In the genomic region with DNA sequence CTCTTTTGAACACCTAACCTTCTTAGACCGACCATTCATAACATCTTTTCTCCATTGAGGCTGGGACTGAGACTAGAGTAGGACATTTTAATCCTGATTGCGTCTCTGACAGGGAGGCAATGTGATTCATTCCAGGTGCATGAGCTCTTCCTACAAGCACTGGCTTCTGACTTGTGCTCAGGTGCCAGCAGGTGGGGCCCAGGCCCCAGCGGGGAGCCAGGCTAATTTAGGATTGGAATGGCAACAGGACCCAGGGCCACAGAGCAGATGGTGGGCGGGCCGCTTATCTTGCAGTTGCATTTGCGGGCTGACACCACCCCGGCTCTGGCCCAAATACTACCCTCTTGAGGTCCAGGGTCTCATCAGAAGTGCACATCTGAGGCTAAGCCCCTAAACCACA, we compare ENCODE assay signal across 34 cellular contexts. TPM values are rescaled to one million over a fixed set of nuclear protein-coding genes. Genes with fewer than 3 reads are reported as not detected.
DNase-seq lines count a peak whose midpoint lies in the region; ATAC-seq and TF ChIP-seq lines count a peak whose summit lies in the region.
"Had no signal": no experiment of that assay in that cellular context is flagged by ENCODE, and none has a peak within 500 bp of the region (broad histone marks: within the 10 kb centered on the region; RNA-seq: fewer than 3 reads in every experiment).

No MANE protein-coding gene starts in this region.

- DNase-seq in left ventricle myocardium superior (no peak), Right ventricle myocardium inferior (ENCODE audit: missing footprints) (no peak), WTC11 (ENCODE audit: low spot score) (no peak), left colon (peak; percentile 50 to 62), esophagus squamous epithelium (lab: John Stamatoyannopoulos, UW) (no peak), thyroid gland (no peak)
- DNase-seq in activated CD4-positive, alpha-beta T cell treated with anti-CD3 and anti-CD28 coated beads for 1 hour, result no peak
- DNase-seq: activated CD4-positive, alpha-beta T cell treated with anti-CD3 and anti-CD28 coated beads, Interleukin-2, amount 50 U/mL, for 4 hours; activated CD8-positive, alpha-beta memory T cell treated with anti-CD3 and anti-CD28 coated beads, Interleukin-2, amount 50 U/mL, for 4 hours; activated naive CD4-positive, alpha-beta T cell treated with anti-CD3 and anti-CD28 coated beads, Interleukin-2, amount 10 ng/mL, durations not matched to agents 7 days and 5 days; CD8-positive, alpha-beta T cell; DMS153; effector memory CD8-positive, alpha-beta T cell; GOT3; hippocampal formation; immature natural killer cell; IMR-90; mesendoderm; naive B cell; NCI-H1105 treated with DMSO at 0.1 percent for 48 hours; NCI-H510A; PC-3; SHP77; sigmoid colon; stimulated activated CD4-positive, alpha-beta T cell treated with anti-CD3 and anti-CD28 coated beads, Interleukin-15, amount 100 ng/mL, for 24 hours; stimulated activated naive B cell treated with anti-CD40 and anti-IgM and Interleukin-4, amounts not matched to agents 10 μg/mL and 1 μg/mL and 100 μg/mL, for 72 hours; T-helper 9 cell; WERI-Rb-1 had no signal

- ATAC-seq in left ventricle myocardium superior (peak; percentile 29), Right ventricle myocardium inferior (no peak), WTC11 (peak; percentile 64), left colon (no peak), HG03342 (IDR thresholded peaks at IDR 0.05; ENCODE audit: unreplicated experiment) (no peak)
- ATAC-seq: CD8-positive, alpha-beta T cell; effector memory CD8-positive, alpha-beta T cell; left lobe of liver; PC-3; stimulated activated naive B cell treated with anti-CD40 and anti-IgM and Interleukin-4, amounts not matched to agents 10 μg/mL and 1 μg/mL and 100 μg/mL, for 72 hours had no signal

- H3K4me3 ChIP-seq in esophagus squamous epithelium, result no peak overlapping the region
- H3K4me3 ChIP-seq in thyroid gland (replicated peaks in 1 of 3), result no peak overlapping the region
- H3K4me3 ChIP-seq: esophagus muscularis mucosa, prostate gland, sigmoid colon had no signal

- intact Hi-C loops in left ventricle myocardium superior (cut with micrococcal nuclease), result no loop called here
- intact Hi-C loops in Right ventricle myocardium inferior (cut with DNase I), result no loop called here
- intact Hi-C loops in left colon (cut with DNase I, micrococcal nuclease), result no loop called here
- intact Hi-C loops in esophagus squamous epithelium (cut with DNase I), result no loop called here
- intact Hi-C loops in thyroid gland (cut with DNase I), result no loop called here

- no peak for TF ChIP-seq CTCF in WTC11 (IDR thresholded peaks at IDR 0.05)
- TF ChIP-seq CTCF in esophagus squamous epithelium (IDR thresholded peaks at IDR 0.05), result no peak
- TF ChIP-seq CTCF in thyroid gland (IDR thresholded peaks at IDR 0.05), result no peak

- no peak overlapping the region for H3K27ac Mint-ChIP-seq in WTC11
- H3K27ac Mint-ChIP-seq: activated naive CD4-positive, alpha-beta T cell treated with anti-CD3 and anti-CD28 coated beads, Interleukin-2, amount 10 ng/mL, durations not matched to agents 7 days and 5 days; CD8-positive, alpha-beta T cell; naive B cell; stimulated activated naive B cell treated with anti-CD40 and anti-IgM and Interleukin-4, amounts not matched to agents 10 μg/mL and 1 μg/mL and 100 μg/mL, for 72 hours had no signal

- no peak for TF ChIP-seq POLR2A in esophagus squamous epithelium (IDR thresholded peaks at IDR 0.05)
- no peak for TF ChIP-seq POLR2A in thyroid gland (IDR thresholded peaks at IDR 0.05)

- H3K27ac ChIP-seq in esophagus squamous epithelium (no peak overlapping the region), thyroid gland (no peak overlapping the region)
- H3K27ac ChIP-seq: esophagus muscularis mucosa, prostate gland, WERI-Rb-1 had no signal

- WGBS in esophagus squamous epithelium, 2 donors, result 63 to 67% methylated on average over 1 to 4 of the region's 7 CpGs
- WGBS in thyroid gland, 2 donors, result 88 to 93% methylated on average over 4 to 5 of the region's 7 CpGs

- no peaks in the 10 kb centered on the region for H3K36me3 Mint-ChIP-seq in WTC11
- H3K36me3 Mint-ChIP-seq: activated naive CD4-positive, alpha-beta T cell treated with anti-CD3 and anti-CD28 coated beads, Interleukin-2, amount 10 ng/mL, durations not matched to agents 7 days and 5 days; stimulated activated naive B cell treated with anti-CD40 and anti-IgM and Interleukin-4, amounts not matched to agents 10 μg/mL and 1 μg/mL and 100 μg/mL, for 72 hours had no signal

- POLR2A ChIA-PET in WTC11 (lab: Charles Lee), result no interaction called here

- H3K4me1 ChIP-seq in esophagus squamous epithelium (peaks cover 0 to 9% (median 0%) of the 10 kb centered on the region in 3 donors), thyroid gland (no peaks in the 10 kb centered on the region)
- H3K4me1 ChIP-seq: prostate gland, sigmoid colon had no signal

- H3K27me3 ChIP-seq in esophagus squamous epithelium (peaks cover 0 to 19% (median 0%) of the 10 kb centered on the region in 4 donors), thyroid gland (no peaks in the 10 kb centered on the region)

- H3K9me3 Mint-ChIP-seq in WTC11, result no peaks in the 10 kb centered on the region
- H3K9me3 Mint-ChIP-seq: activated naive CD4-positive, alpha-beta T cell treated with anti-CD3 and anti-CD28 coated beads, Interleukin-2, amount 10 ng/mL, durations not matched to agents 7 days and 5 days; CD8-positive, alpha-beta T cell; effector memory CD8-positive, alpha-beta T cell; immature natural killer cell; stimulated activated naive B cell treated with anti-CD40 and anti-IgM and Interleukin-4, amounts not matched to agents 10 μg/mL and 1 μg/mL and 100 μg/mL, for 72 hours had no signal

- H3K4me1 Mint-ChIP-seq in WTC11, result peaks cover 8% of the 10 kb centered on the region

- no peaks in the 10 kb centered on the region for H3K9me3 ChIP-seq in esophagus squamous epithelium
- no peaks in the 10 kb centered on the region for H3K9me3 ChIP-seq in thyroid gland
- H3K9me3 ChIP-seq: esophagus muscularis mucosa, prostate gland, sigmoid colon had no signal

- peaks cover 2% of the 10 kb centered on the region for H3K27me3 Mint-ChIP-seq in WTC11 (ENCODE audit: low read depth)
- H3K27me3 Mint-ChIP-seq: effector memory CD8-positive, alpha-beta T cell had no signal

- H3K4me3 Mint-ChIP-seq in WTC11, result no peak overlapping the region
- H3K4me3 Mint-ChIP-seq: activated naive CD4-positive, alpha-beta T cell treated with anti-CD3 and anti-CD28 coated beads, Interleukin-2, amount 10 ng/mL, durations not matched to agents 7 days and 5 days; CD8-positive, alpha-beta T cell; effector memory CD8-positive, alpha-beta T cell; immature natural killer cell; naive B cell; stimulated activated naive B cell treated with anti-CD40 and anti-IgM and Interleukin-4, amounts not matched to agents 10 μg/mL and 1 μg/mL and 100 μg/mL, for 72 hours had no signal

- H3K36me3 ChIP-seq in esophagus squamous epithelium (no peaks in the 10 kb centered on the region), thyroid gland (no peaks in the 10 kb centered on the region)
- H3K36me3 ChIP-seq: esophagus muscularis mucosa, prostate gland, sigmoid colon, WERI-Rb-1 had no signal

- CTCF ChIA-PET in WTC11 (lab: Charles Lee), result interaction anchor here (0.8 to 0.9 kb wide), 2 partner anchors 80 to 134 kb away, joined by 3 to 4 read pairs; a partner anchor contains a TSS

TF ChIP-seq in WTC11, 78 proteins besides CTCF, POLR2A, EP300 and RAD21 (continues in another document):
- TF ChIP-seq MXD4 (CRISPR knock-in tag; IDR thresholded peaks at IDR 0.05; ENCODE audit: borderline replicate concordance), result no peak
- TF ChIP-seq, protein P1, sequence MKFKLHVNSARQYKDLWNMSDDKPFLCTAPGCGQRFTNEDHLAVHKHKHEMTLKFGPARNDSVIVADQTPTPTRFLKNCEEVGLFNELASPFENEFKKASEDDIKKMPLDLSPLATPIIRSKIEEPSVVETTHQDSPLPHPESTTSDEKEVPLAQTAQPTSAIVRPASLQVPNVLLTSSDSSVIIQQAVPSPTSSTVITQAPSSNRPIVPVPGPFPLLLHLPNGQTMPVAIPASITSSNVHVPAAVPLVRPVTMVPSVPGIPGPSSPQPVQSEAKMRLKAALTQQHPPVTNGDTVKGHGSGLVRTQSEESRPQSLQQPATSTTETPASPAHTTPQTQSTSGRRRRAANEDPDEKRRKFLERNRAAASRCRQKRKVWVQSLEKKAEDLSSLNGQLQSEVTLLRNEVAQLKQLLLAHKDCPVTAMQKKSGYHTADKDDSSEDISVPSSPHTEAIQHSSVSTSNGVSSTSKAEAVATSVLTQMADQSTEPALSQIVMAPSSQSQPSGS (CRISPR knock-in tag; IDR thresholded peaks at IDR 0.05; ENCODE audit: borderline replicate concordance, low read depth), result no peak
- TF ChIP-seq, protein P2, sequence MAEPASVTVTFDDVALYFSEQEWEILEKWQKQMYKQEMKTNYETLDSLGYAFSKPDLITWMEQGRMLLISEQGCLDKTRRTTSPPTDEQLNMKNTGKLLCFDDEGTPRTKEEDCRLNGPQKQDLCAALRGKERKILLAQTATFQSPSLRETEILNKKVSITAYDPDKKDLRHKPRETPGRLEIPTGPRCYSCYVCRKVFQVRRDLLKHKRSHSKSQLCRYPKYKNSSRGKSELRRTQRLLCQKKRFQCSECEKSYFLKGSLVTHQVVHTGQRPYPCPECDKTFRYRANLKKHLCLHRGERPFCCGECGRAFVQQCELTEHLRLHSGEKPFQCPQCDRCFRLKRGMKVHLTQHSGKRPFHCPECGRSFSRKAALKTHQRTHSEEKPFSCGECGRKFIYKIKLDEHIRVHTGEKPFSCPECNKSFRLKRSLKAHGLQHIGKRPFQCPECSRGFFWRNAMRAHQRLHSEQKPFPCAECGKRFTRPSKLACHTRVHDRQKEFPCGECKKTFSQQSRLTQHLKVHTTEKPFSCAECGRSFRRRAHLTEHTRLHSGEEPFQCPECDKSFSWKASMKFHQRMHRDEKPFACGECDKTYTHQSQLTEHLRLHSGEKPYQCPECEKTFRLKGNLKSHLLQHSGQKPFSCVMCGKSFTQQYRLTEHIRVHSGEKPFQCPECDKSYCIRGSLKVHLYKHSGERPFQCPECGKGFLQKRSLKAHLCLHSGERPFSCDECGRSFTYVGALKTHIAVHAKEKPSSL (CRISPR knock-in tag; conservative IDR thresholded peaks at IDR 0.05), result no peak

RNA-seq across cellular contexts. Expression of a gene that starts 4.1 kb away (rescaled TPM):
- total RNA-seq in left ventricle myocardium superior, result 0.07 TPM
- total RNA-seq in Right ventricle myocardium inferior, result 0.62 TPM
- total RNA-seq in WTC11 (2021), result 0.25 to 0.63 TPM (median 0.27 TPM) in 3 replicates
- total RNA-seq in left colon, result 100 to 1,000 TPM; 584 to 629 TPM
- total RNA-seq in esophagus squamous epithelium, result not detected
- total RNA-seq in thyroid gland, result not detected
- total RNA-seq: A172, frontal cortex, IMR-90, prostate gland had no signal

RNA-seq across cellular contexts. Expression of a gene that starts 7.8 kb away (rescaled TPM):
- total RNA-seq in left ventricle myocardium superior, result 121 TPM
- 127 TPM for total RNA-seq in Right ventricle myocardium inferior
- 0.14 to 0.59 TPM (median 0.57 TPM) in 3 replicates for total RNA-seq in WTC11 (2021)
- total RNA-seq in left colon, result under 1 TPM in 1 of 2 donors, not detected in 1; 0.34 TPM
- under 1 TPM in 1 of 4 donors, not detected in 3; under 0.01 TPM for total RNA-seq in esophagus squamous epithelium
- not detected for total RNA-seq in thyroid gland
- total RNA-seq: A172; CD8-positive, alpha-beta T cell; IMR-90; left lobe of liver; PC-3 had no signal

Comparison
In these comparisons a context has a peak if more than half of its experiments do, and no peak if none do; other contexts are left out.
1. ATAC-seq: peak in left ventricle myocardium superior (single experiment) and WTC11 (single experiment); none in Right ventricle myocardium inferior (single experiment), left colon (single experiment) and HG03342 (single experiment).
2. DNase-seq: peak in left colon (2 of 2); none in left ventricle myocardium superior (single experiment), Right ventricle myocardium inferior (single experiment), WTC11 (single experiment), esophagus squamous epithelium (single experiment), thyroid gland (0 of 2) and activated CD4-positive, alpha-beta T cell treated with anti-CD3 and anti-CD28 coated beads for 1 hour (single experiment).
3. RNA of a gene that starts 4.1 kb away (total RNA-seq): 584 to 629 TPM in left colon; 0.25 to 0.63 TPM in WTC11, 0.62 TPM in Right ventricle myocardium inferior (single experiment), 0.07 TPM in left ventricle myocardium superior (single experiment), not detected in esophagus squamous epithelium and not detected in thyroid gland; every median in the first group is over 100 times any median in the second.
4. RNA of a gene that starts 7.8 kb away (total RNA-seq): 127 TPM in Right ventricle myocardium inferior (single experiment) and 121 TPM in left ventricle myocardium superior (single experiment); 0.14 to 0.59 TPM in WTC11, 0.34 TPM in left colon, under 0.01 TPM in esophagus squamous epithelium and not detected in thyroid gland; every median in the first group is over 10 times any median in the second.